In genomic region chr11:103904324-103904667, GRCh38 we compare ENCODE assay signal across 14 cellular contexts.
DNase-seq lines count a peak whose midpoint lies in the region; ATAC-seq and TF ChIP-seq lines count a peak whose summit lies in the region.
"Had no signal": no experiment of that assay in that cellular context is flagged by ENCODE, and none has a peak within 500 bp of the region (broad histone marks: within the 10 kb centered on the region; RNA-seq: fewer than 3 reads in every experiment).

No MANE protein-coding gene starts in this region.

- H3K4me3 ChIP-seq in BLaER1: no peak overlapping the region
- H3K4me3 ChIP-seq: A549 had no signal

- no peaks in the 10 kb centered on the region for H3K27me3 ChIP-seq in BLaER1

- H3K9me3 ChIP-seq in BLaER1: no peaks in the 10 kb centered on the region
- H3K9me3 ChIP-seq: A549 had no signal

- no peak overlapping the region for H3K27ac ChIP-seq in BLaER1
- H3K27ac ChIP-seq: A549, RWPE1 had no signal

- no peaks in the 10 kb centered on the region for H3K36me3 ChIP-seq in BLaER1

- DNase-seq in GM19240 (ENCODE audit: insufficient read length, low spot score): peak; percentile 24
- DNase-seq in omental fat pad (ENCODE audit: low spot score): no peak
- DNase-seq in AG20443 (ENCODE audit: low spot score): no peak
- no peak for DNase-seq in DMS53 (lab: John Stamatoyannopoulos, UW)
- no peak for DNase-seq in activated effector memory CD4-positive, alpha-beta T cell treated with anti-CD3 and anti-CD28 coated beads, Interleukin-2, amount 50 U/mL, for 16 hours
- DNase-seq: activated naive CD4-positive, alpha-beta T cell; kidney; NCI-H187 treated with DMSO at 0.1 percent for 48 hours had no signal

- no peak for TF ChIP-seq CTCF in omental fat pad (IDR thresholded peaks at IDR 0.05)

- H3K9ac ChIP-seq in BLaER1: no peak overlapping the region

- H3K4me2 ChIP-seq in BLaER1: peak overlapping the region; percentile 69
- H3K4me2 ChIP-seq: A549 had no signal

- H4K20me1 ChIP-seq in BLaER1: no peaks in the 10 kb centered on the region

- ATAC-seq in HG02623 (IDR thresholded peaks at IDR 0.05; ENCODE audit: unreplicated experiment): peak; percentile 73
- ATAC-seq in HG03378 (IDR thresholded peaks at IDR 0.05; ENCODE audit: unreplicated experiment): peak; percentile 86
- no peak for ATAC-seq in omental fat pad (ENCODE audit: low FRiP score)
- ATAC-seq: A549; stimulated activated effector memory CD8-positive, alpha-beta T cell treated with anti-CD3 and anti-CD28 coated beads, Interleukin-12 subunit alpha, Interleukin-12 subunit beta, amount 100 ng/mL, for 72 hours had no signal

- H3K4me1 ChIP-seq in BLaER1: peaks cover 56% of the 10 kb centered on the region
